ENCODE assay signal across 1 cellular context in genomic region chr15:77070180-77070499, GRCh38.
TF ChIP-seq lines count a peak whose summit lies in the region.

No MANE protein-coding gene starts in this region.

TF ChIP-seq in H1, 55 proteins besides CTCF, POLR2A, EP300 and RAD21:
- TF ChIP-seq NANOG (IDR thresholded peaks at IDR 0.05; ENCODE audit: insufficient read depth, low read depth, low read length, poor library complexity, severe bottlenecking): no peak
- TF ChIP-seq ZNF274 (IDR thresholded peaks at IDR 0.05; ENCODE audit: borderline replicate concordance, extremely low read depth, low read length): no peak
- TF ChIP-seq NRF1 (IDR thresholded peaks at IDR 0.05; ENCODE audit: low read depth, low read length): no peak
- no peak for TF ChIP-seq POU5F1 (IDR thresholded peaks at IDR 0.05; ENCODE audit: low read depth, low read length)
- TF ChIP-seq, protein P1, sequence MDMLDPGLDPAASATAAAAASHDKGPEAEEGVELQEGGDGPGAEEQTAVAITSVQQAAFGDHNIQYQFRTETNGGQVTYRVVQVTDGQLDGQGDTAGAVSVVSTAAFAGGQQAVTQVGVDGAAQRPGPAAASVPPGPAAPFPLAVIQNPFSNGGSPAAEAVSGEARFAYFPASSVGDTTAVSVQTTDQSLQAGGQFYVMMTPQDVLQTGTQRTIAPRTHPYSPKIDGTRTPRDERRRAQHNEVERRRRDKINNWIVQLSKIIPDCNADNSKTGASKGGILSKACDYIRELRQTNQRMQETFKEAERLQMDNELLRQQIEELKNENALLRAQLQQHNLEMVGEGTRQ (IDR thresholded peaks at IDR 0.05; ENCODE audit: low read length): no peak
- no peak for TF ChIP-seq TBP (IDR thresholded peaks at IDR 0.05; ENCODE audit: low read depth, low read length)
